ENCODE assay signal across 26 cellular contexts in genomic region chr1:24850353-24850905, GRCh38.
DNase-seq lines count a peak whose midpoint lies in the region; ATAC-seq, FAIRE-seq and TF ChIP-seq lines count a peak whose summit lies in the region.
"Had no signal": no experiment of that assay in that cellular context is flagged by ENCODE, and none has a peak within 500 bp of the region (broad histone marks: within the 10 kb centered on the region; RNA-seq: fewer than 3 reads in every experiment).

No MANE protein-coding gene starts in this region.

- H3K9me3 ChIP-seq in astrocyte (ENCODE audit: insufficient read depth, low read depth, low read length), result no peaks in the 10 kb centered on the region

- no peak overlapping the region for H3K4me2 ChIP-seq in astrocyte (ENCODE audit: low read length)

- H3K27ac Mint-ChIP-seq in activated CD8-positive, alpha-beta T cell treated with anti-CD3 and anti-CD28 coated beads, Interleukin-2, amount 10 ng/mL, durations not matched to agents 7 days and 5 days, result no peak overlapping the region
- no peak overlapping the region for H3K27ac Mint-ChIP-seq in activated CD8-positive, alpha-beta T cell treated with anti-CD3 and anti-CD28 coated beads for 36 hours
- H3K27ac Mint-ChIP-seq in astrocyte (ENCODE audit: unreplicated experiment), result peak overlapping the region; percentile 91
- H3K27ac Mint-ChIP-seq: activated naive CD8-positive, alpha-beta T cell treated with anti-CD3 and anti-CD28 coated beads, Interleukin-2, amount 10 ng/mL, durations not matched to agents 7 days and 5 days; activated T-helper 17 cell treated with anti-CD3 and anti-CD28 coated beads, Interleukin-2, amount 50 U/mL, for 72 hours; B cell; brain; stimulated activated effector memory CD8-positive, alpha-beta T cell treated with anti-CD3 and anti-CD28 coated beads, Interleukin-12 subunit alpha, Interleukin-12 subunit beta, amount 100 ng/mL, for 72 hours had no signal

- no peak for FAIRE-seq in astrocyte (lab: Jason Lieb, UNC)
- FAIRE-seq: A204.1, H54 had no signal

- ATAC-seq in activated CD8-positive, alpha-beta T cell treated with anti-CD3 and anti-CD28 coated beads, Interleukin-2, amount 10 ng/mL, durations not matched to agents 7 days and 5 days, result no peak
- no peak for ATAC-seq in activated CD8-positive, alpha-beta T cell treated with anti-CD3 and anti-CD28 coated beads for 36 hours
- no peak for ATAC-seq in GM18498 (IDR thresholded peaks at IDR 0.05; ENCODE audit: unreplicated experiment)
- ATAC-seq: activated T-helper 17 cell treated with anti-CD3 and anti-CD28 coated beads, Interleukin-2, amount 50 U/mL, for 72 hours; effector memory CD8-positive, alpha-beta T cell; esophagus mucosa; left cardiac atrium; stimulated activated effector memory CD8-positive, alpha-beta T cell treated with anti-CD3 and anti-CD28 coated beads, Interleukin-12 subunit alpha, Interleukin-12 subunit beta, amount 100 ng/mL, for 72 hours had no signal

- H3K4me1 ChIP-seq in astrocyte (ENCODE audit: insufficient read depth, low read length), result peaks cover 19% of the 10 kb centered on the region

- H2AFZ ChIP-seq in astrocyte (ENCODE audit: low read depth, low read length), result no peak overlapping the region

- peaks cover 24% of the 10 kb centered on the region for H3K4me1 Mint-ChIP-seq in activated CD8-positive, alpha-beta T cell treated with anti-CD3 and anti-CD28 coated beads, Interleukin-2, amount 10 ng/mL, durations not matched to agents 7 days and 5 days (ENCODE audit: low read depth)
- peaks cover 7% of the 10 kb centered on the region for H3K4me1 Mint-ChIP-seq in activated CD8-positive, alpha-beta T cell treated with anti-CD3 and anti-CD28 coated beads for 36 hours (ENCODE audit: low read depth)
- H3K4me1 Mint-ChIP-seq in astrocyte (ENCODE audit: low read depth, unreplicated experiment), result peaks cover 32% of the 10 kb centered on the region
- H3K4me1 Mint-ChIP-seq: activated T-helper 17 cell treated with anti-CD3 and anti-CD28 coated beads, Interleukin-2, amount 50 U/mL, for 72 hours had no signal

- no peaks in the 10 kb centered on the region for H3K27me3 ChIP-seq in astrocyte (ENCODE audit: insufficient read depth, low read length)

- no peak overlapping the region for H3K9ac ChIP-seq in astrocyte (ENCODE audit: low read length)

- H3K4me3 ChIP-seq in astrocyte (ENCODE audit: insufficient read depth, low read depth, low read length) (no peak overlapping the region), fibroblast of villous mesenchyme (ENCODE audit: low read depth, low read length) (no peak overlapping the region), retinal pigment epithelial cell (ENCODE audit: low read length) (no peak overlapping the region)

- POLR2A ChIA-PET in activated CD8-positive, alpha-beta T cell treated with anti-CD3 and anti-CD28 coated beads, Interleukin-2, amount 10 ng/mL, durations not matched to agents 7 days and 5 days (lab: Charles Lee), result no interaction called here
- POLR2A ChIA-PET in activated CD8-positive, alpha-beta T cell treated with anti-CD3 and anti-CD28 coated beads for 36 hours (lab: Charles Lee), result interaction anchor here (1.4 kb wide), 1 partner anchor 48 kb away, joined by 3 read pairs; no protein-coding TSS in a partner anchor

- H4K20me1 ChIP-seq in astrocyte (ENCODE audit: insufficient read depth, low read length), result peaks cover 38% of the 10 kb centered on the region

- no peaks in the 10 kb centered on the region for H3K79me2 ChIP-seq in astrocyte (ENCODE audit: insufficient read depth, low read length)

- no peaks in the 10 kb centered on the region for H3K9me3 Mint-ChIP-seq in activated CD8-positive, alpha-beta T cell treated with anti-CD3 and anti-CD28 coated beads, Interleukin-2, amount 10 ng/mL, durations not matched to agents 7 days and 5 days (ENCODE audit: insufficient read depth)
- no peaks in the 10 kb centered on the region for H3K9me3 Mint-ChIP-seq in activated CD8-positive, alpha-beta T cell treated with anti-CD3 and anti-CD28 coated beads for 36 hours
- H3K9me3 Mint-ChIP-seq in astrocyte (ENCODE audit: unreplicated experiment), result no peaks in the 10 kb centered on the region
- H3K9me3 Mint-ChIP-seq: activated naive CD8-positive, alpha-beta T cell treated with anti-CD3 and anti-CD28 coated beads, Interleukin-2, amount 10 ng/mL, durations not matched to agents 7 days and 5 days; activated T-helper 17 cell treated with anti-CD3 and anti-CD28 coated beads, Interleukin-2, amount 50 U/mL, for 72 hours; brain; effector memory CD8-positive, alpha-beta T cell; memory B cell; naive B cell; stimulated activated effector memory CD8-positive, alpha-beta T cell treated with anti-CD3 and anti-CD28 coated beads, Interleukin-12 subunit alpha, Interleukin-12 subunit beta, amount 100 ng/mL, for 72 hours; T-helper 2 cell treated with Interferon-gamma antibody and Interleukin-4, amounts not matched to agents 5 μg/mL and 100 μg/mL, for 36 hours had no signal

- H3K27ac ChIP-seq in astrocyte (ENCODE audit: low read depth, low read length), result no peak overlapping the region
- H3K27ac ChIP-seq: RWPE1 had no signal

- H3K27me3 Mint-ChIP-seq in activated CD8-positive, alpha-beta T cell treated with anti-CD3 and anti-CD28 coated beads, Interleukin-2, amount 10 ng/mL, durations not matched to agents 7 days and 5 days (ENCODE audit: low read depth), result peaks cover 53% of the 10 kb centered on the region
- no peaks in the 10 kb centered on the region for H3K27me3 Mint-ChIP-seq in activated CD8-positive, alpha-beta T cell treated with anti-CD3 and anti-CD28 coated beads for 36 hours
- H3K27me3 Mint-ChIP-seq in astrocyte (ENCODE audit: low read depth, unreplicated experiment), result no peaks in the 10 kb centered on the region
- H3K27me3 Mint-ChIP-seq: activated T-helper 17 cell treated with anti-CD3 and anti-CD28 coated beads, Interleukin-2, amount 50 U/mL, for 72 hours; B cell; effector memory CD8-positive, alpha-beta T cell; memory B cell; naive B cell had no signal

- intact Hi-C loops in activated CD8-positive, alpha-beta T cell treated with anti-CD3 and anti-CD28 coated beads for 36 hours (cut with micrococcal nuclease), result loop anchor here (10.0 kb wide), 1 partner anchor 184 kb away; no protein-coding TSS in a partner anchor

- H3K4me3 Mint-ChIP-seq in activated CD8-positive, alpha-beta T cell treated with anti-CD3 and anti-CD28 coated beads, Interleukin-2, amount 10 ng/mL, durations not matched to agents 7 days and 5 days, result no peak overlapping the region
- H3K4me3 Mint-ChIP-seq in activated CD8-positive, alpha-beta T cell treated with anti-CD3 and anti-CD28 coated beads for 36 hours, result no peak overlapping the region
- H3K4me3 Mint-ChIP-seq in astrocyte (ENCODE audit: unreplicated experiment), result no peak overlapping the region

- H3K36me3 ChIP-seq in astrocyte (ENCODE audit: insufficient read depth, low read length), result no peaks in the 10 kb centered on the region

- H3K36me3 Mint-ChIP-seq in activated CD8-positive, alpha-beta T cell treated with anti-CD3 and anti-CD28 coated beads, Interleukin-2, amount 10 ng/mL, durations not matched to agents 7 days and 5 days (ENCODE audit: low read depth), result no peaks in the 10 kb centered on the region
- no peaks in the 10 kb centered on the region for H3K36me3 Mint-ChIP-seq in activated CD8-positive, alpha-beta T cell treated with anti-CD3 and anti-CD28 coated beads for 36 hours (ENCODE audit: low read depth)
- H3K36me3 Mint-ChIP-seq in astrocyte (ENCODE audit: low read depth, unreplicated experiment), result no peaks in the 10 kb centered on the region
- H3K36me3 Mint-ChIP-seq: activated naive CD8-positive, alpha-beta T cell treated with anti-CD3 and anti-CD28 coated beads, Interleukin-2, amount 10 ng/mL, durations not matched to agents 7 days and 5 days; brain; memory B cell; naive B cell had no signal

- TF ChIP-seq CTCF in activated CD8-positive, alpha-beta T cell treated with anti-CD3 and anti-CD28 coated beads for 36 hours (IDR thresholded peaks at IDR 0.05), result no peak
- TF ChIP-seq CTCF in astrocyte (IDR thresholded peaks at IDR 0.05; ENCODE audit: insufficient read depth, low read depth, low read length), result no peak
- no peak for TF ChIP-seq CTCF in fibroblast of villous mesenchyme (IDR thresholded peaks at IDR 0.05; ENCODE audit: insufficient read depth, low read depth, low read length)
- no peak for TF ChIP-seq CTCF in retinal pigment epithelial cell (conservative IDR thresholded peaks at IDR 0.05; ENCODE audit: low read depth, low read length)

- peak; percentile 14 for DNase-seq in activated CD8-positive, alpha-beta T cell treated with anti-CD3 and anti-CD28 coated beads, Interleukin-2, amount 10 ng/mL, durations not matched to agents 7 days and 5 days
- DNase-seq in activated CD8-positive, alpha-beta T cell treated with anti-CD3 and anti-CD28 coated beads for 36 hours, result no peak
- DNase-seq in astrocyte (ENCODE audit: low read depth) (no peak), fibroblast of villous mesenchyme (ENCODE audit: low read depth) (peak; percentile 39), retinal pigment epithelial cell (ENCODE audit: low read depth) (peak; percentile 67)
- no peak for DNase-seq in activated CD4-positive, alpha-beta T cell treated with anti-CD3 and anti-CD28 coated beads, Interleukin-2, amount 50 U/mL, for 48 hours
- DNase-seq in activated CD4-positive, CD25-positive, alpha-beta regulatory T cell treated with anti-CD3 and anti-CD28 coated beads, Interleukin-2, amount 50 U/mL, for 72 hours, result no peak
- DNase-seq: activated CD4-positive, alpha-beta T cell treated with anti-CD3 and anti-CD28 coated beads, Interleukin-2, amount 50 U/mL, for 1 hour; activated naive CD8-positive, alpha-beta T cell treated with anti-CD3 and anti-CD28 coated beads, Interleukin-2, amount 10 ng/mL, durations not matched to agents 7 days and 5 days; DMS79; effector memory CD8-positive, alpha-beta T cell; left cardiac atrium; naive B cell; NCI-H1694 treated with DMSO at 0.1 percent for 48 hours; NCI-H69 had no signal

- CTCF ChIA-PET in activated CD8-positive, alpha-beta T cell treated with anti-CD3 and anti-CD28 coated beads, Interleukin-2, amount 10 ng/mL, durations not matched to agents 7 days and 5 days (lab: Charles Lee), result interaction anchor here (0.6 to 4.4 kb wide), 10 partner anchors 80 to 382 kb away, joined by 3 to 79 read pairs (median 3); partner anchors contain the start of genes RUNX3 and SYF2
- CTCF ChIA-PET in activated CD8-positive, alpha-beta T cell treated with anti-CD3 and anti-CD28 coated beads for 36 hours (lab: Charles Lee), result interaction anchor here (0.7 to 6.0 kb wide), 11 partner anchors 32 to 355 kb away, joined by 3 to 73 read pairs (median 4); no protein-coding TSS in a partner anchor

Comparison
In these comparisons a context has a peak if more than half of its experiments do, and no peak if none do; other contexts are left out.
1. DNase-seq: peak in activated CD8-positive, alpha-beta T cell treated with anti-CD3 and anti-CD28 coated beads, Interleukin-2, amount 10 ng/mL, durations not matched to agents 7 days and 5 days (single experiment), fibroblast of villous mesenchyme (single experiment) and retinal pigment epithelial cell (single experiment); none in activated CD8-positive, alpha-beta T cell treated with anti-CD3 and anti-CD28 coated beads for 36 hours (single experiment), astrocyte (single experiment), activated CD4-positive, alpha-beta T cell treated with anti-CD3 and anti-CD28 coated beads, Interleukin-2, amount 50 U/mL, for 48 hours (0 of 2) and activated CD4-positive, CD25-positive, alpha-beta regulatory T cell treated with anti-CD3 and anti-CD28 coated beads, Interleukin-2, amount 50 U/mL, for 72 hours (single experiment).